ENCODE assay signal across 1 cellular context in genomic region chr3:143236226-143236964, GRCh38.
TF ChIP-seq lines count a peak whose summit lies in the region.

No MANE protein-coding gene starts in this region.

TF ChIP-seq in Ishikawa, 13 proteins besides CTCF, POLR2A, EP300 and RAD21 (continued from another document):
- TF ChIP-seq REST (IDR thresholded peaks at IDR 0.05; ENCODE audit: low read depth): no peak
- peak; percentile 59; the same call in 1 of the 2 replicates for TF ChIP-seq MAX (IDR thresholded peaks at IDR 0.05)
- TF ChIP-seq TAF1 (IDR thresholded peaks at IDR 0.05; ENCODE audit: low read depth): no peak
- TF ChIP-seq TEAD4 (IDR thresholded peaks at IDR 0.05): no peak
- 0 out of 2 replicates have a peak, but pooled peaks have one; percentile 27 for TF ChIP-seq TCF12 (IDR thresholded peaks at IDR 0.05; ENCODE audit: low read depth)
- no peak for TF ChIP-seq NFIC (IDR thresholded peaks at IDR 0.05)
